20 cellular contexts compared by ENCODE assay signal in the genomic region with DNA sequence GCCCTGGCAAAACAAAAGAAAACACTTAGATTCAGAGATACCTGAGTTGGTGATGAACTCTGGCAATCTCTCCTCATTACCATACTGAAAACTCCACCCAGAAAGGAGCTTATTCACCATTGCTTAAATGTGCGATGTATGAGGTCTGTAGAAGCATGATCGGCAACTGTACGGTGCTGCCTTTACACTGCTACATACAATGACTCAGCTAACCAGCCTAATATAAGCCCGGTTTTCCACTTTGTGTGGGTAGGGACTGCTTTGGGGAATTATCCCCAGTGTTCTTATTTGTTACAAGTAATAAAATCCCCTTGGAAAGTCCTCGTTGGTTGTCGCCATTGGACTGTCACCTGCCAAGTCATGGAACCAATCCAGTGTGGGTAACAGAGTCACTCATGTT.
"Had no signal": no experiment of that assay in that cellular context is flagged by ENCODE, and none has a peak within 500 bp of the region (broad histone marks: within the 10 kb centered on the region; RNA-seq: fewer than 3 reads in every experiment).

No MANE protein-coding gene starts in this region.

- H3K27ac ChIP-seq: gastrocnemius medialis, transverse colon, vagina, WERI-Rb-1 had no signal

- H3K36me3 ChIP-seq: gastrocnemius medialis, transverse colon, vagina, WERI-Rb-1 had no signal

- H3K4me1 Mint-ChIP-seq: activated naive CD4-positive, alpha-beta T cell treated with anti-CD3 and anti-CD28 coated beads, Interleukin-2, amount 50 U/mL, for 24 hours had no signal

- H3K4me2 ChIP-seq: smooth muscle cell had no signal

- H3K27me3 ChIP-seq: gastrocnemius medialis, transverse colon, vagina had no signal

- DNase-seq: activated effector memory CD4-positive, alpha-beta T cell treated with Interleukin-2 at 50 U/mL for 16 hours; activated T-cell treated with anti-CD3 and anti-CD28 coated beads for 4 hours; effector CD8-positive, alpha-beta T cell; gastrocnemius medialis; head of caudate nucleus; kidney; nucleus accumbens; stimulated activated CD8-positive, alpha-beta memory T cell treated with anti-CD3 and anti-CD28 coated beads, Interleukin-4, amount 100 ng/mL, for 48 hours; stimulated activated naive CD4-positive, alpha-beta T cell treated with Interleukin-2 at 50 U/mL for 16 hours; transverse colon; WERI-Rb-1 had no signal

- H3K27me3 Mint-ChIP-seq: activated naive CD4-positive, alpha-beta T cell treated with anti-CD3 and anti-CD28 coated beads, Interleukin-2, amount 50 U/mL, for 24 hours had no signal

- ATAC-seq: esophagus mucosa, gastrocnemius medialis, left lobe of liver, sciatic nerve had no signal

- H3K9me3 Mint-ChIP-seq: activated naive CD4-positive, alpha-beta T cell treated with anti-CD3 and anti-CD28 coated beads, Interleukin-2, amount 50 U/mL, for 24 hours; nephron; T-helper 1 cell treated with Interleukin-12 subunit alpha and Interleukin-12 subunit beta and Interleukin-4 antibody, amounts not matched to agents 30 μg/mL and 1 μg/mL, for 36 hours had no signal

- H3K4me3 ChIP-seq: gastrocnemius medialis, lung, smooth muscle cell, transverse colon, vagina had no signal

- H3K9me3 ChIP-seq: gastrocnemius medialis, transverse colon, vagina had no signal

- H3K4me1 ChIP-seq: gastrocnemius medialis, transverse colon, vagina had no signal

- H3K27ac Mint-ChIP-seq: activated naive CD4-positive, alpha-beta T cell treated with anti-CD3 and anti-CD28 coated beads, Interleukin-2, amount 50 U/mL, for 24 hours; nephron; T-helper 1 cell treated with Interleukin-12 subunit alpha and Interleukin-12 subunit beta and Interleukin-4 antibody, amounts not matched to agents 30 μg/mL and 1 μg/mL, for 36 hours had no signal

- H3K4me3 Mint-ChIP-seq: activated naive CD4-positive, alpha-beta T cell treated with anti-CD3 and anti-CD28 coated beads, Interleukin-2, amount 50 U/mL, for 24 hours; nephron; T-helper 1 cell treated with Interleukin-12 subunit alpha and Interleukin-12 subunit beta and Interleukin-4 antibody, amounts not matched to agents 30 μg/mL and 1 μg/mL, for 36 hours had no signal
